In the genomic region with DNA sequence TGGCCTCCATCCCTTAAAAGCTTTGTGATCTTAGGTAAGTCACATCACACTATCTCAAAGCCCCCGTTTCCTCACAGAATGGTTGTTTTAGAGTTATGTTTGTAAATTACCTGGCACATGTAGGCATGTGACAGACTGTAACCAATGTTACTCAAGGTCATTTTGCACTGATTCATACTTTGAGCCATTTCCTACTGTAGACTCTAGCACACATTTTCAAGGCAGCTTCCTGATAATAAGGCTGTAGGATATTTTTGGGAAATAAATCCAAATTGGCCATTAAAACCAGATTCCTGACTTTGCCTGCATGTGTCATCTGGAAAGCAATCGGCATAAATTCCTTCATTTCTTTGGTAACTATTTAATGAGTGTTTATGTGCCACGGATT, we compare ENCODE assay signal across 8 cellular contexts. TPM values are rescaled to one million over a fixed set of nuclear protein-coding genes. Genes with fewer than 3 reads are reported as not detected.
DNase-seq lines count a peak whose midpoint lies in the region; ATAC-seq and TF ChIP-seq lines count a peak whose summit lies in the region.
"Had no signal": no experiment of that assay in that cellular context is flagged by ENCODE, and none has a peak within 500 bp of the region (broad histone marks: within the 10 kb centered on the region; RNA-seq: fewer than 3 reads in every experiment).

No MANE protein-coding gene starts in this region.

- ATAC-seq in T-cell (replicated peaks in 1 of 4) = no peak
- no peak for ATAC-seq in GM19467 (IDR thresholded peaks at IDR 0.05; ENCODE audit: unreplicated experiment)

- peaks cover 74 to 78% (median 76%) of the 10 kb centered on the region in 3 donors for H3K4me1 Mint-ChIP-seq in T-cell

- peak overlapping the region; percentile 89 for H3K4me2 ChIP-seq in smooth muscle cell

- no peaks in the 10 kb centered on the region for H3K27me3 ChIP-seq in smooth muscle cell (ENCODE audit: low read depth)

- peaks cover 16% of the 10 kb centered on the region for H3K36me3 Mint-ChIP-seq in T-cell

- H3K9me3 ChIP-seq in smooth muscle cell (replicated peaks; ENCODE audit: low read depth) = no peaks in the 10 kb centered on the region

- no peaks in the 10 kb centered on the region for H3K36me3 ChIP-seq in smooth muscle cell (ENCODE audit: low read depth)

- H4K20me1 ChIP-seq in smooth muscle cell (ENCODE audit: low read depth) = peaks cover 29% of the 10 kb centered on the region

- H3K79me2 ChIP-seq in smooth muscle cell (ENCODE audit: low read depth) = peaks cover 25% of the 10 kb centered on the region

- no peak for DNase-seq in GM12864 (ENCODE audit: low read depth)
- DNase-seq in T-cell = no peak
- peak; percentile 38 for DNase-seq in fibroblast of peridontal ligament (ENCODE audit: extremely low read depth)
- DNase-seq in smooth muscle cell (lab: John Stamatoyannopoulos, UW; ENCODE audit: unreplicated experiment) = no peak
- no peak for DNase-seq in NCI-H226
- no peak for DNase-seq in D341Med (ENCODE audit: low spot score)
- DNase-seq: T-helper 9 cell had no signal

- peaks cover 26% of the 10 kb centered on the region for H3K4me1 ChIP-seq in smooth muscle cell (ENCODE audit: low read depth)

- H3F3A ChIP-seq in smooth muscle cell (ENCODE audit: low read depth) = peaks cover 16% of the 10 kb centered on the region

- peak overlapping the region; percentile 62 for H3K9ac ChIP-seq in smooth muscle cell (ENCODE audit: low read depth)

- POLR2A ChIA-PET in T-cell (lab: Charles Lee) = interaction anchor here in 1 of 2 donors (0.6 to 1.0 kb wide), 2 partner anchors 61 to 112 kb away, joined by 3 read pairs; no protein-coding TSS in a partner anchor

- CTCF ChIA-PET in T-cell (lab: Charles Lee) = interaction anchor here in 1 of 2 donors (0.6 to 0.8 kb wide), 2 partner anchors 9 to 110 kb away, joined by 3 to 4 read pairs; no protein-coding TSS in a partner anchor

- peak overlapping the region; percentile 91 for H3K4me3 ChIP-seq in GM12864 (ENCODE audit: low read depth, low read length)
- peak overlapping the region; percentile 72 for H3K4me3 ChIP-seq in smooth muscle cell

- peak overlapping the region; percentile 89 to 96 (median 91) for H3K4me3 Mint-ChIP-seq in T-cell

- no peaks in the 10 kb centered on the region for H3K9me3 Mint-ChIP-seq in T-cell

- 73% methylated on average over 3 of the region's 3 CpGs for WGBS in smooth muscle cell (ENCODE audit: low lambda C conversion rate)

- no peak for TF ChIP-seq CTCF in GM12864 (IDR thresholded peaks at IDR 0.05; ENCODE audit: low read depth, low read length, missing control alignments)
- no peak for TF ChIP-seq CTCF in smooth muscle cell (IDR thresholded peaks at IDR 0.05; ENCODE audit: borderline replicate concordance, insufficient read depth, poor library complexity, severe bottlenecking)

- peak overlapping the region; percentile 53 to 59 for H3K27ac Mint-ChIP-seq in T-cell

- H3K27me3 Mint-ChIP-seq in T-cell = no peaks in the 10 kb centered on the region

- H3K27ac ChIP-seq in smooth muscle cell (ENCODE audit: low read depth) = peak overlapping the region; percentile 76

- no peak overlapping the region for H2AFZ ChIP-seq in smooth muscle cell (ENCODE audit: low read depth)

RNA-seq across cellular contexts. Expression of a gene that starts 2.2 kb away (rescaled TPM):
- total RNA-seq in T-cell = 10 to 100 TPM; 34.0 to 76.5 (median 60.6) TPM
- total RNA-seq in smooth muscle cell = 17.9 and 19.3 TPM in 2 replicates
- 19.1 and 21.9 TPM in 2 replicates for polyA plus RNA-seq in smooth muscle cell
